In the genomic region with DNA sequence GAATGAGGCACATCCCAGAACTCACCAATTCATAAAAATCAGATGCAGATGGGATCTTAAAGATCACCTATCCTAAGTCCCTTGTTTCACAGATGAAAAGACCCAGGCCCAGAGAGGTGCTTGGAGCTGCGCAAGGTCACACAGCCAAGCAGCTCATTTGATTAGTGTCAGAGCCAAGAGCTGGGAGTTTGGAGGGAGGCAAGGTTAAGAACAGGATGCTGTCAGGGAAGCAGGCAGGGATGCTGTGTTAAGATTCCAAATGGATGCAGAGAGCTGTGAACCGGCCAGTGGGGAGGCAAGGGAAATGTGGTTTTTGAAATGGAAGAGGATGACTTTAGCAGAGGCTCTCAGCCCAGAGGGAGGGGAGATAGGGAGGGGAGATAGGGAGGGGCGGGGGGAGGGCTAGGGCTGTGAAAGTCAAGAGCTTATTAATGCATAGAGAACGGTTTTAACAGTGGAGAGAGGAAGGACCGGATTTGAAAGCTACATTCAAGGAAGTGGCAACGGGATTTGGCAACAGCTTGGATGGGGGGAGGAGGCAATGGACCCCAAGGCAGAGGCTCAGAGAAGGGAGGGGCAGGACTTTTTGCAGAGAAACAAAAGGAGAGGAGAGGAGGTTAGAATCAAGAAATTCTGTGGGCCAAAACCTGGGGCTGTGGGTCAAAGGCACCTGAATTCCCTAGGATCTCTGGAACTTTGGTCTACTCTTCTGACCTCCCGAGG, we compare ENCODE assay signal across 1 cellular context.
TF ChIP-seq lines count a peak whose summit lies in the region.

No MANE protein-coding gene starts in this region.

TF ChIP-seq in HepG2, 621 proteins besides CTCF, POLR2A, EP300 and RAD21:
- TF ChIP-seq SUZ12 (IDR thresholded peaks at IDR 0.05; ENCODE audit: low read depth, low read length) = no peak
- peak; percentile 91 for TF ChIP-seq ZNF768 (CRISPR knock-in tag; IDR thresholded peaks at IDR 0.05)
- TF ChIP-seq, protein P1, sequence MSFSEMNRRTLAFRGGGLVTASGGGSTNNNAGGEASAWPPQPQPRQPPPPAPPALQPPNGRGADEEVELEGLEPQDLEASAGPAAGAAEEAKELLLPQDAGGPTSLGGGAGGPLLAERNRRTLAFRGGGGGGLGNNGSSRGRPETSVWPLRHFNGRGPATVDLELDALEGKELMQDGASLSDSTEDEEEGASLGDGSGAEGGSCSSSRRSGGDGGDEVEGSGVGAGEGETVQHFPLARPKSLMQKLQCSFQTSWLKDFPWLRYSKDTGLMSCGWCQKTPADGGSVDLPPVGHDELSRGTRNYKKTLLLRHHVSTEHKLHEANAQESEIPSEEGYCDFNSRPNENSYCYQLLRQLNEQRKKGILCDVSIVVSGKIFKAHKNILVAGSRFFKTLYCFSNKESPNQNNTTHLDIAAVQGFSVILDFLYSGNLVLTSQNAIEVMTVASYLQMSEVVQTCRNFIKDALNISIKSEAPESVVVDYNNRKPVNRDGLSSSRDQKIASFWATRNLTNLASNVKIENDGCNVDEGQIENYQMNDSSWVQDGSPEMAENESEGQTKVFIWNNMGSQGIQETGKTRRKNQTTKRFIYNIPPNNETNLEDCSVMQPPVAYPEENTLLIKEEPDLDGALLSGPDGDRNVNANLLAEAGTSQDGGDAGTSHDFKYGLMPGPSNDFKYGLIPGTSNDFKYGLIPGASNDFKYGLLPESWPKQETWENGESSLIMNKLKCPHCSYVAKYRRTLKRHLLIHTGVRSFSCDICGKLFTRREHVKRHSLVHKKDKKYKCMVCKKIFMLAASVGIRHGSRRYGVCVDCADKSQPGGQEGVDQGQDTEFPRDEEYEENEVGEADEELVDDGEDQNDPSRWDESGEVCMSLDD (CRISPR knock-in tag; IDR thresholded peaks at IDR 0.05; ENCODE audit: borderline replicate concordance) = no peak
